ENCODE assay signal across 2 cellular contexts in the genomic region with DNA sequence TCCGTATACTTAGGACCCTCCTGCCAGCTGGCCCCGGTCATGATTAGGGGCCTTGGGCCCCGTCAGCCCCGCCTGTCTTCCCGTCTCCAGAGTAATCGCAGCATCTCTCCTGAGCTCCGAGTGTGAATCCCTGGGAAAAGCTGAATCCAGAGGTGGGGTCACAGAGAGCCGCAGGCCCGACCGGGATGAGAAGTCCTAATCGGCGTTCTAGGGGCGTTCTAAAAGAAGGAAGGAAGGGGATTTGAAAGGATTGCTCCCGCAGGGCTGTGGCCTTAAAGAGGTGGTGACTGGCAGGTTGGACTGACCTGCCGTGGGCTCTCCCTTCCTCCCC.
TF ChIP-seq lines count a peak whose summit lies in the region.

No MANE protein-coding gene starts in this region.

TF ChIP-seq in endothelial cell of umbilical vein, 7 proteins besides CTCF, POLR2A, EP300 and RAD21:
- TF ChIP-seq MYC (IDR thresholded peaks at IDR 0.05; ENCODE audit: low read depth, low read length) = no peak

TF ChIP-seq in HEK293T, 16 proteins besides CTCF, POLR2A, EP300 and RAD21:
- TF ChIP-seq ARNT (IDR thresholded peaks at IDR 0.05) = no peak
- no peak for TF ChIP-seq HDGF (IDR thresholded peaks at IDR 0.05; ENCODE audit: borderline replicate concordance)
- no peak for TF ChIP-seq FOXK2 (IDR thresholded peaks at IDR 0.05)
- no peak for TF ChIP-seq LEF1 (IDR thresholded peaks at IDR 0.05; ENCODE audit: borderline replicate concordance)
- no peak for TF ChIP-seq FOXA1 (IDR thresholded peaks at IDR 0.05)
- no peak for TF ChIP-seq ELF4 (IDR thresholded peaks at IDR 0.05)
- TF ChIP-seq NFRKB (IDR thresholded peaks at IDR 0.05) = no peak
- no peak for TF ChIP-seq FOXM1 (IDR thresholded peaks at IDR 0.05; ENCODE audit: borderline replicate concordance)
- TF ChIP-seq TARDBP (IDR thresholded peaks at IDR 0.05) = no peak
- TF ChIP-seq SP1 (IDR thresholded peaks at IDR 0.05) = no peak
- no peak for TF ChIP-seq CTBP1 (IDR thresholded peaks at IDR 0.05; ENCODE audit: borderline replicate concordance)
- TF ChIP-seq SUZ12 (IDR thresholded peaks at IDR 0.05) = no peak
- TF ChIP-seq L3MBTL2 (conservative IDR thresholded peaks at IDR 0.05) = no peak
- no peak for TF ChIP-seq ZNF384 (IDR thresholded peaks at IDR 0.05)
